Comparison of ENCODE assay signal across 1 cellular context in the genomic region with DNA sequence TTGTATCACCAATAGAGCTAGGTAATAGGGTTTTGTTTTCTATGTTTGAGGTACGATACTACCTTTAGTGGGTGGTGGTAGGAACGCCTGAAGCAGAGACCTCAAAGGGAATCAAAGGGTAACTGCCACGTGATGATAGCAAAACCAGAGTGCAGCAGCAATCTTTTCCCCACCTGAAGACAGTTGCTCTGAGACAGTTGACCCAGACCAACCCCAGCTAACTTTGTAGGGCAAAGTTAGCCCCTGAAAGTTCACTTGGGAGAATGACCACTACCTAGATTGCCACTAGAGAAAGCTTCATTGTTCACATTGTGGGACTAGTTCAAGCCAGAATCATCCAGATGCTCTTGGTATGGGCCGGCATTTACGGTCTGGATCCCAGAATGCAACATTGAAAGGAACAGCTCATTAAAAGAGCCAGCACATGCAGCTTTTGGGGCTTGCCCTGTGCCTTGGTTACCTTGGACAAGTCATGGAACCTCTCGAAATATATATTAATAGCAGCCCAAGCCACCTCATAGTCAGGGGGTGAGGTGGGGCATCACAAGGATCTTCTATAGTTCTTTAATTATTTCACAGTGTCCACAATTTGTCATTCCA.
TF ChIP-seq lines count a peak whose summit lies in the region.

No MANE protein-coding gene starts in this region.

TF ChIP-seq in K562, 482 proteins besides CTCF, POLR2A, EP300 and RAD21 (continued from another document):
- TF ChIP-seq, protein P1, sequence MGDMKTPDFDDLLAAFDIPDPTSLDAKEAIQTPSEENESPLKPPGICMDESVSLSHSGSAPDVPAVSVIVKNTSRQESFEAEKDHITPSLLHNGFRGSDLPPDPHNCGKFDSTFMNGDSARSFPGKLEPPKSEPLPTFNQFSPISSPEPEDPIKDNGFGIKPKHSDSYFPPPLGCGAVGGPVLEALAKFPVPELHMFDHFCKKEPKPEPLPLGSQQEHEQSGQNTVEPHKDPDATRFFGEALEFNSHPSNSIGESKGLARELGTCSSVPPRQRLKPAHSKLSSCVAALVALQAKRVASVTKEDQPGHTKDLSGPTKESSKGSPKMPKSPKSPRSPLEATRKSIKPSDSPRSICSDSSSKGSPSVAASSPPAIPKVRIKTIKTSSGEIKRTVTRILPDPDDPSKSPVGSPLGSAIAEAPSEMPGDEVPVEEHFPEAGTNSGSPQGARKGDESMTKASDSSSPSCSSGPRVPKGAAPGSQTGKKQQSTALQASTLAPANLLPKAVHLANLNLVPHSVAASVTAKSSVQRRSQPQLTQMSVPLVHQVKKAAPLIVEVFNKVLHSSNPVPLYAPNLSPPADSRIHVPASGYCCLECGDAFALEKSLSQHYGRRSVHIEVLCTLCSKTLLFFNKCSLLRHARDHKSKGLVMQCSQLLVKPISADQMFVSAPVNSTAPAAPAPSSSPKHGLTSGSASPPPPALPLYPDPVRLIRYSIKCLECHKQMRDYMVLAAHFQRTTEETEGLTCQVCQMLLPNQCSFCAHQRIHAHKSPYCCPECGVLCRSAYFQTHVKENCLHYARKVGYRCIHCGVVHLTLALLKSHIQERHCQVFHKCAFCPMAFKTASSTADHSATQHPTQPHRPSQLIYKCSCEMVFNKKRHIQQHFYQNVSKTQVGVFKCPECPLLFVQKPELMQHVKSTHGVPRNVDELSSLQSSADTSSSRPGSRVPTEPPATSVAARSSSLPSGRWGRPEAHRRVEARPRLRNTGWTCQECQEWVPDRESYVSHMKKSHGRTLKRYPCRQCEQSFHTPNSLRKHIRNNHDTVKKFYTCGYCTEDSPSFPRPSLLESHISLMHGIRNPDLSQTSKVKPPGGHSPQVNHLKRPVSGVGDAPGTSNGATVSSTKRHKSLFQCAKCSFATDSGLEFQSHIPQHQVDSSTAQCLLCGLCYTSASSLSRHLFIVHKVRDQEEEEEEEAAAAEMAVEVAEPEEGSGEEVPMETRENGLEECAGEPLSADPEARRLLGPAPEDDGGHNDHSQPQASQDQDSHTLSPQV (IDR thresholded peaks at IDR 0.05), result 0 out of 2 replicates have a peak, but pooled peaks have one; percentile 58
- TF ChIP-seq MGA (IDR thresholded peaks at IDR 0.05) (peak; percentile 51), L3MBTL2 (IDR thresholded peaks at IDR 0.05) (peak; percentile 59), XRCC3 (IDR thresholded peaks at IDR 0.05) (no peak), ZBTB43 (CRISPR knock-in tag; IDR thresholded peaks at IDR 0.05) (no peak), NRF1 (conservative IDR thresholded peaks at IDR 0.05 in 1 of 2, IDR thresholded peaks at IDR 0.05 in 1 of 2) (no peak)
- TF ChIP-seq, protein P2, sequence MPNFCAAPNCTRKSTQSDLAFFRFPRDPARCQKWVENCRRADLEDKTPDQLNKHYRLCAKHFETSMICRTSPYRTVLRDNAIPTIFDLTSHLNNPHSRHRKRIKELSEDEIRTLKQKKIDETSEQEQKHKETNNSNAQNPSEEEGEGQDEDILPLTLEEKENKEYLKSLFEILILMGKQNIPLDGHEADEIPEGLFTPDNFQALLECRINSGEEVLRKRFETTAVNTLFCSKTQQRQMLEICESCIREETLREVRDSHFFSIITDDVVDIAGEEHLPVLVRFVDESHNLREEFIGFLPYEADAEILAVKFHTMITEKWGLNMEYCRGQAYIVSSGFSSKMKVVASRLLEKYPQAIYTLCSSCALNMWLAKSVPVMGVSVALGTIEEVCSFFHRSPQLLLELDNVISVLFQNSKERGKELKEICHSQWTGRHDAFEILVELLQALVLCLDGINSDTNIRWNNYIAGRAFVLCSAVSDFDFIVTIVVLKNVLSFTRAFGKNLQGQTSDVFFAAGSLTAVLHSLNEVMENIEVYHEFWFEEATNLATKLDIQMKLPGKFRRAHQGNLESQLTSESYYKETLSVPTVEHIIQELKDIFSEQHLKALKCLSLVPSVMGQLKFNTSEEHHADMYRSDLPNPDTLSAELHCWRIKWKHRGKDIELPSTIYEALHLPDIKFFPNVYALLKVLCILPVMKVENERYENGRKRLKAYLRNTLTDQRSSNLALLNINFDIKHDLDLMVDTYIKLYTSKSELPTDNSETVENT (CRISPR knock-in tag; IDR thresholded peaks at IDR 0.05), result no peak
- TF ChIP-seq, protein P3, sequence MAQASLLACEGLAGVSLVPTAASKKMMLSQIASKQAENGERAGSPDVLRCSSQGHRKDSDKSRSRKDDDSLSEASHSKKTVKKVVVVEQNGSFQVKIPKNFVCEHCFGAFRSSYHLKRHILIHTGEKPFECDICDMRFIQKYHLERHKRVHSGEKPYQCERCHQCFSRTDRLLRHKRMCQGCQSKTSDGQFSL (CRISPR knock-in tag; IDR thresholded peaks at IDR 0.05), result no peak
- TF ChIP-seq, protein P3 (tag; IDR thresholded peaks at IDR 0.05), result no peak
